Comparison of ENCODE assay signal across 15 cellular contexts in the genomic region with DNA sequence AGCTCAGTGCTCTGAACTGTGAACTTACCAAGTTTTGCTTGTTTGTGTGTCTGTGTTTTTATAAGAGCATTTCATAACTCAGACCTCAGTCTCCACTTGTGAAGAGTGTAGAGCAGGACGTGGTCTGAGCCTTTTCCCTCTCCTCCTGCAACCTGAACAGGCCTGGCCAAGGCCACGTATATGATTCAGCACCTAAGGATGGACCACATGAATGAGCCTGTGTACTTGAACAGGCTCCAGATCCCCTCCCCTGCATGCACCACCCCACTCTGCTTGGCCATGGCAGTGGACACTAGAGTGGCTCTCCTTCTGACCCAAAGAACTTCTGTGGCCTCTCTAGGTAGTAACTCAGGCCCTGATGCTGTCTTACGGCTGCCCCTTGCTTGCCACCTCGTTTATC.
"Had no signal": no experiment of that assay in that cellular context is flagged by ENCODE, and none has a peak within 500 bp of the region (broad histone marks: within the 10 kb centered on the region; RNA-seq: fewer than 3 reads in every experiment).

No MANE protein-coding gene starts in this region.

- H3K36me3 Mint-ChIP-seq: activated naive CD4-positive, alpha-beta T cell treated with anti-CD3 and anti-CD28 coated beads, Interleukin-2, amount 50 U/mL, for 72 hours; WTC11 had no signal

- H3K36me3 ChIP-seq: esophagus squamous epithelium, uterus had no signal

- ATAC-seq: activated naive CD4-positive, alpha-beta T cell treated with anti-CD3 and anti-CD28 coated beads, Interleukin-2, amount 50 U/mL, for 72 hours; activated T-cell treated with anti-CD3 and anti-CD28 coated beads, Interleukin-2, amount 50 U/mL, for 4 hours; psoas muscle; WTC11 had no signal

- H3K9me3 ChIP-seq: esophagus squamous epithelium, psoas muscle, uterus had no signal

- DNase-seq: activated CD4-positive, alpha-beta T cell treated with anti-CD3 and anti-CD28 coated beads for 4 hours; activated effector memory CD4-positive, alpha-beta T cell treated with Interleukin-2 at 50 U/mL for 16 hours; activated T-cell treated with anti-CD3 and anti-CD28 coated beads, Interleukin-2, amount 50 U/mL, for 4 hours; amygdala; dorsolateral prefrontal cortex; esophagus squamous epithelium; hippocampal formation; psoas muscle; stimulated activated CD4-positive, alpha-beta T cell treated with anti-CD3 and anti-CD28 coated beads, Interleukin-12 subunit alpha, Interleukin-12 subunit beta, amount 100 ng/mL, for 4 hours; stimulated activated CD4-positive, alpha-beta T cell treated with anti-CD3 and anti-CD28 coated beads, Interleukin-2, amount 100 ng/mL, for 24 hours; uterus had no signal

- H3K4me3 ChIP-seq: dorsolateral prefrontal cortex, esophagus squamous epithelium, psoas muscle, uterus had no signal

- H3K27ac Mint-ChIP-seq: activated CD4-positive, alpha-beta memory T cell treated with anti-CD3 and anti-CD28 coated beads, Interleukin-2, amount 10 ng/mL, durations not matched to agents 7 days and 5 days; nephron; WTC11 had no signal

- H3K4me3 Mint-ChIP-seq: activated CD4-positive, alpha-beta memory T cell treated with anti-CD3 and anti-CD28 coated beads, Interleukin-2, amount 10 ng/mL, durations not matched to agents 7 days and 5 days; activated T-cell treated with anti-CD3 and anti-CD28 coated beads, Interleukin-2, amount 50 U/mL, for 4 hours; nephron; WTC11 had no signal

- H3K4me1 Mint-ChIP-seq: activated CD4-positive, alpha-beta memory T cell treated with anti-CD3 and anti-CD28 coated beads, Interleukin-2, amount 10 ng/mL, durations not matched to agents 7 days and 5 days; nephron; WTC11 had no signal

- H3K9me3 Mint-ChIP-seq: activated CD4-positive, alpha-beta memory T cell treated with anti-CD3 and anti-CD28 coated beads, Interleukin-2, amount 10 ng/mL, durations not matched to agents 7 days and 5 days; activated naive CD4-positive, alpha-beta T cell treated with anti-CD3 and anti-CD28 coated beads, Interleukin-2, amount 50 U/mL, for 72 hours; activated T-cell treated with anti-CD3 and anti-CD28 coated beads, Interleukin-2, amount 50 U/mL, for 4 hours had no signal

- H3K27me3 ChIP-seq: dorsolateral prefrontal cortex, esophagus squamous epithelium, uterus had no signal

- H3K4me1 ChIP-seq: psoas muscle, uterus had no signal

- H3K27ac ChIP-seq: dorsolateral prefrontal cortex, esophagus squamous epithelium, psoas muscle, uterus had no signal
